8 cellular contexts compared by ENCODE assay signal in the genomic region with DNA sequence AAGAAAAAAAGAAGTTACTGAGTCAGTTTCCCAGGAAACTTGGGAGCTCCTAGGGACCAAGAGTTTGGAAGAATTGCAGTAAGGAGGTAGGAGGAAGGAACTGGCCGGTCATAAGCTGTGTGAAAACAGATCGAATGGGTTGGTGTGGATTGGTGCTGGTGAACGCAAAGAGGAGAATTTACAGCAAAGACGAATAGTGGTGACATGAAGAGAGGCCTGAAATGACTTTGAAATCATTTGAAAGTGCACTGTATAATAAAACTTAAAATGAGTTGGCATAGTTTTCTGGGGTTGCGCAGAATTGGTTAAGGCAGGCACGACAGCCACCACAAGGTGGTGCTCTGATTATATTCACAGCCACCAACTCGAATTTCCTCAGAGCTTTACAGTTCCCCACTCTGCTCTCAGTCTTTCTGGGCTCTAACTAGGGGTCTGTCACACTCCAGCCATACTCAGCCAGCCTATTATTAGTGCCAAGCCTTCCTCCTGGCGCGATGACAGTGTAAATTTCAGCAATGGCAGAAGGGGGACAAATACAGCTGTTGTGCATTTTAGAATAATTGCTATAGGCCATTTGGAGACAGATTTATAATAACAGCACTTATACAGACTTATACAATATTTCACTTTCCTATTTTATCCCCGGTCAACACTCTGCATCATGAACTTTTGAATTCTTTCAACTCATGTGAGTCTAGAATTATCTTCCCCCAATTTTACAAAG. TPM values are rescaled to one million over a fixed set of nuclear protein-coding genes. Genes with fewer than 3 reads are reported as not detected.
DNase-seq lines count a peak whose midpoint lies in the region; ATAC-seq, FAIRE-seq and TF ChIP-seq lines count a peak whose summit lies in the region.

No MANE protein-coding gene starts in this region.

- no peak for DNase-seq in AG04449 (ENCODE audit: low read depth, low spot score)
- no peak for DNase-seq in GM12891 (ENCODE audit: insufficient read length, low spot score)
- peak; percentile 82 for DNase-seq in NCI-H1092 treated with DMSO at 0.1 percent for 48 hours (lab: John Stamatoyannopoulos, UW)
- peak; percentile 19 to 50 for DNase-seq in erythroblast (lab: John Stamatoyannopoulos, UW)
- peak in 5 of 9 donors; percentile 24 to 42 (median 37) for DNase-seq in naive thymus-derived CD4-positive, alpha-beta T cell
- no peak for DNase-seq in ecto neural progenitor cell (ENCODE audit: low spot score)

- H3K27me3 Mint-ChIP-seq in naive thymus-derived CD4-positive, alpha-beta T cell: peaks cover 0 to 9% (median 0%) of the 10 kb centered on the region in 5 donors

- peak; percentile 85 for FAIRE-seq in GM12891 (lab: Jason Lieb, UNC)

- ATAC-seq in naive thymus-derived CD4-positive, alpha-beta T cell: peak; percentile 80
- no peak for ATAC-seq in HG02798 (IDR thresholded peaks at IDR 0.05; ENCODE audit: poor library complexity, unreplicated experiment)

- no peak for TF ChIP-seq POLR2A in GM12891 (IDR thresholded peaks at IDR 0.05; ENCODE audit: low read depth, low read length)
- TF ChIP-seq POLR2A in erythroblast (IDR thresholded peaks at IDR 0.05; ENCODE audit: low read length): no peak

- POLR2A ChIA-PET in AG04449 (lab: Yijun Ruan, JAX): interaction anchor here (0.6 kb wide), 1 partner anchor 363 kb away, joined by 4 read pairs; no protein-coding TSS in a partner anchor
- POLR2A ChIA-PET in naive thymus-derived CD4-positive, alpha-beta T cell (lab: Charles Lee): interaction anchor here (1.2 kb wide), 1 partner anchor 366 kb away, joined by 3 read pairs; no protein-coding TSS in a partner anchor

- H3K4me3 ChIP-seq in AG04449 (ENCODE audit: low read depth, low read length) (no peak overlapping the region), WI38 (ENCODE audit: low read depth, low read length) (no peak overlapping the region)
- no peak overlapping the region for H3K4me3 ChIP-seq in naive thymus-derived CD4-positive, alpha-beta T cell (ENCODE audit: low read length)

- no peaks in the 10 kb centered on the region for H3K36me3 Mint-ChIP-seq in naive thymus-derived CD4-positive, alpha-beta T cell

- H3K27ac ChIP-seq in naive thymus-derived CD4-positive, alpha-beta T cell (ENCODE audit: low read depth, low read length): no peak overlapping the region

- peaks cover 0 to 4% (median 0%) of the 10 kb centered on the region in 7 donors for H3K4me1 Mint-ChIP-seq in naive thymus-derived CD4-positive, alpha-beta T cell

- H3K36me3 ChIP-seq in naive thymus-derived CD4-positive, alpha-beta T cell (ENCODE audit: control insufficient read depth in 2 of 3, insufficient read depth in 3 of 3, low read length in 3 of 3): no peaks in the 10 kb centered on the region

- H3K4me1 ChIP-seq in naive thymus-derived CD4-positive, alpha-beta T cell (ENCODE audit: control insufficient read depth in 2 of 2, insufficient read depth in 2 of 2, low read length in 2 of 2): no peaks in the 10 kb centered on the region

- H3K9me3 ChIP-seq in naive thymus-derived CD4-positive, alpha-beta T cell (ENCODE audit: control insufficient read depth in 2 of 3, low read length in 3 of 3): no peaks in the 10 kb centered on the region

- TF ChIP-seq CTCF in AG04449 (IDR thresholded peaks at IDR 0.05; ENCODE audit: insufficient read depth, low read length, missing control alignments): peak; percentile 64
- TF ChIP-seq CTCF in WI38 (IDR thresholded peaks at IDR 0.05; ENCODE audit: low read depth, low read length): peak; percentile 68

- CTCF ChIA-PET in AG04449 (lab: Yijun Ruan, JAX): interaction anchor here (0.6 to 7.1 kb wide), 19 partner anchors 8 to 1278 kb away, joined by 3 to 279 read pairs (median 4); a partner anchor contains a TSS
- CTCF ChIA-PET in naive thymus-derived CD4-positive, alpha-beta T cell (lab: Charles Lee): interaction anchor here (0.5 to 7.2 kb wide), 12 partner anchors 34 to 382 kb away, joined by 3 to 143 read pairs (median 4); no protein-coding TSS in a partner anchor

- no peaks in the 10 kb centered on the region for H3K27me3 ChIP-seq in naive thymus-derived CD4-positive, alpha-beta T cell (ENCODE audit: control insufficient read depth in 2 of 2, insufficient read depth in 2 of 2, low read length in 2 of 2)

- H3K9me3 Mint-ChIP-seq in naive thymus-derived CD4-positive, alpha-beta T cell: no peaks in the 10 kb centered on the region

- no peak overlapping the region for H3K4me3 Mint-ChIP-seq in naive thymus-derived CD4-positive, alpha-beta T cell

- intact Hi-C loops in naive thymus-derived CD4-positive, alpha-beta T cell (cut with micrococcal nuclease): loop anchor here (1.0 to 10.0 kb wide), 7 partner anchors 98 to 591 kb away; a partner anchor contains a TSS

- H3K27ac Mint-ChIP-seq in naive thymus-derived CD4-positive, alpha-beta T cell: no peak overlapping the region

TF ChIP-seq in GM12891, 5 proteins besides CTCF, POLR2A, EP300 and RAD21:
- no peak for TF ChIP-seq TAF1 (IDR thresholded peaks at IDR 0.05; ENCODE audit: low read depth, low read length)

RNA-seq across cellular contexts. Expression of a gene that starts 8.3 kb away (rescaled TPM):
- not detected for polyA plus RNA-seq in GM12891 (2012; ENCODE audit: low read depth, missing spikeins)
- total RNA-seq in naive thymus-derived CD4-positive, alpha-beta T cell: not detected
- polyA plus RNA-seq in naive thymus-derived CD4-positive, alpha-beta T cell: not detected

RNA-seq across cellular contexts. Expression of a gene that starts 20.9 kb away (rescaled TPM):
- 12.2 TPM for polyA plus RNA-seq in GM12891 (2012; ENCODE audit: low read depth, missing spikeins)
- total RNA-seq in naive thymus-derived CD4-positive, alpha-beta T cell: 10 to 100 TPM; 12.0 to 50.3 (median 19.0) TPM
- polyA plus RNA-seq in naive thymus-derived CD4-positive, alpha-beta T cell: 10 to 100 TPM; 14.6 to 25.8 TPM

Comparison
In these comparisons a context has a peak if more than half of its experiments do, and no peak if none do; other contexts are left out.
1. DNase-seq: peak in NCI-H1092 treated with DMSO at 0.1 percent for 48 hours (single experiment), erythroblast (2 of 2) and naive thymus-derived CD4-positive, alpha-beta T cell (5 of 9); none in AG04449 (single experiment), GM12891 (single experiment) and ecto neural progenitor cell (single experiment).